In genomic region chr2:62687644-62688043, GRCh38 we compare ENCODE assay signal across 20 cellular contexts. TPM values are rescaled to one million over a fixed set of nuclear protein-coding genes. Genes with fewer than 3 reads are reported as not detected.
A peak's percentile ranks its signal among the peaks of the same experiment; 100 is the strongest.
DNase-seq lines count a peak whose midpoint lies in the region; ATAC-seq and TF ChIP-seq lines count a peak whose summit lies in the region.
"Had no signal": no experiment of that assay in that cellular context is flagged by ENCODE, and none has a peak within 500 bp of the region (broad histone marks: within the 10 kb centered on the region; RNA-seq: fewer than 3 reads in every experiment).

No MANE protein-coding gene starts in this region.

- no TSS peak for BruUV-seq in HCT116 (replicated peaks; lab: Mats Ljungman, UMichigan)

- no peaks in the 10 kb centered on the region for H3K79me2 ChIP-seq in HCT116 (ENCODE audit: insufficient read depth, low read length)

- H3K9ac ChIP-seq in HCT116 (ENCODE audit: low read length) (no peak overlapping the region), adipocyte (ENCODE audit: low read length) (no peak overlapping the region)

- DNase-seq in A172 (ENCODE audit: low spot score) (peak; percentile 19), HCT116 (ENCODE audit: low read depth, low spot score) (no peak), adipocyte (ENCODE audit: low read depth) (peak; percentile 48), iris pigment epithelial cell (ENCODE audit: low read depth) (peak; percentile 55), activated gamma-delta T cell treated with Interleukin-2 at 50 U/mL for 16 hours (no peak)
- no peak for DNase-seq in stimulated activated CD4-positive, alpha-beta T cell treated with anti-CD3 and anti-CD28 coated beads, Interleukin-4, amount 100 ng/mL, for 24 hours
- DNase-seq: 8988T; CD4-positive, alpha-beta memory T cell; DMS79; GF-D8; H9; NCI-H1417 treated with DMSO at 0.1 percent for 48 hours; NCI-H1930; NCI-H446; NCI-H69; SJCRH30; SW 1271 had no signal

- intact Hi-C loops in HCT116 (cut with micrococcal nuclease): no loop called here

- TF ChIP-seq RAD21 in HCT116 (IDR thresholded peaks at IDR 0.05; ENCODE audit: low read depth): no peak

- H3K4me2 ChIP-seq in HCT116 (ENCODE audit: low read length): no peak overlapping the region

- no peak for TF ChIP-seq CTCF in HCT116 (IDR thresholded peaks at IDR 0.05 in 2 of 3, conservative IDR thresholded peaks at IDR 0.05 in 1 of 3; ENCODE audit: borderline replicate concordance in 1 of 3, insufficient read depth in 1 of 3, low read depth in 2 of 3, low read length in 2 of 3)

- no peak overlapping the region for H3K27ac ChIP-seq in HCT116 (ENCODE audit: low read depth, low read length)
- H3K27ac ChIP-seq: RWPE1, SJCRH30 had no signal

- H3K36me3 ChIP-seq in HCT116 (ENCODE audit: control insufficient read depth in 1 of 2, insufficient read depth in 2 of 2, low read length in 2 of 2) (no peaks in the 10 kb centered on the region), adipocyte (ENCODE audit: control insufficient read depth, insufficient read depth, low read length, severe bottlenecking) (no peaks in the 10 kb centered on the region)
- H3K36me3 ChIP-seq: SJCRH30 had no signal

- H3K4me3 ChIP-seq in HCT116 (replicated peaks in 1 of 2; ENCODE audit: low read depth in 1 of 2, low read length in 2 of 2): no peak overlapping the region
- no peak overlapping the region for H3K4me3 ChIP-seq in adipocyte (ENCODE audit: low read length)
- H3K4me3 ChIP-seq: SJCRH30 had no signal

- RAD21 ChIA-PET in HCT116 (lab: Charles Lee; ENCODE audit: low non-redundant PET in 1 of 2, low total read pairs in 2 of 2, uncharacterized antibody in 2 of 2, unreplicated experiment in 2 of 2): no interaction called here

- H3K9me3 ChIP-seq in HCT116 (ENCODE audit: control insufficient read depth in 1 of 2, insufficient read depth in 1 of 2, low read depth in 1 of 2, low read length in 2 of 2): no peaks in the 10 kb centered on the region
- H3K9me3 ChIP-seq in adipocyte (ENCODE audit: control insufficient read depth, low read length): no peaks in the 10 kb centered on the region
- H3K9me3 ChIP-seq: SJCRH30 had no signal

- H3K9me2 ChIP-seq in HCT116 (ENCODE audit: insufficient read depth): no peaks in the 10 kb centered on the region

- CTCF ChIA-PET in HCT116 (lab: Charles Lee): no interaction called here

- peak overlapping the region; percentile 10 for H2AFZ ChIP-seq in HCT116 (ENCODE audit: low read depth, low read length, poor library complexity, severe bottlenecking)

- ATAC-seq in HCT116 (no peak), GM21786 (IDR thresholded peaks at IDR 0.05; ENCODE audit: unreplicated experiment) (no peak), HG02759 (IDR thresholded peaks at IDR 0.05; ENCODE audit: unreplicated experiment) (no peak)

- H4K20me1 ChIP-seq in HCT116 (ENCODE audit: insufficient read depth): no peaks in the 10 kb centered on the region

- no peak for TF ChIP-seq POLR2A in HCT116 (IDR thresholded peaks at IDR 0.05; ENCODE audit: borderline replicate concordance, extremely low read depth, insufficient read depth, insufficient read length)

- POLR2A ChIA-PET in HCT116 (lab: Charles Lee): no interaction called here

- H3K4me1 ChIP-seq in HCT116 (ENCODE audit: control insufficient read depth in 1 of 2, insufficient read depth in 2 of 2, low read length in 2 of 2): no peaks in the 10 kb centered on the region
- H3K4me1 ChIP-seq in adipocyte (ENCODE audit: control insufficient read depth, insufficient read depth, low read length): no peaks in the 10 kb centered on the region
- H3K4me1 ChIP-seq: SJCRH30 had no signal

- no peaks in the 10 kb centered on the region for H3K27me3 ChIP-seq in HCT116 (ENCODE audit: insufficient read depth, low read length)
- H3K27me3 ChIP-seq in adipocyte (replicated peaks; ENCODE audit: control insufficient read depth, insufficient read depth, low read length): no peaks in the 10 kb centered on the region
- H3K27me3 ChIP-seq: SJCRH30 had no signal

TF ChIP-seq in HCT116, 20 proteins besides CTCF, POLR2A, EP300 and RAD21:
- no peak for TF ChIP-seq JUND (IDR thresholded peaks at IDR 0.05)
- no peak for TF ChIP-seq ATF3 (IDR thresholded peaks at IDR 0.05)
- no peak for TF ChIP-seq ELF1 (IDR thresholded peaks at IDR 0.05; ENCODE audit: borderline replicate concordance, low read depth)
- TF ChIP-seq ZBTB33 (IDR thresholded peaks at IDR 0.05; ENCODE audit: extremely low read depth, insufficient replicate concordance, low read length): no peak
- no peak for TF ChIP-seq EZH2phosphoT487 (IDR thresholded peaks at IDR 0.05; ENCODE audit: borderline replicate concordance)
- TF ChIP-seq POLR2AphosphoS5 (IDR thresholded peaks at IDR 0.05; ENCODE audit: low read depth, low read length): no peak

RNA-seq across cellular contexts. Expression of gene EHBP1, which starts 17.9 kb away (rescaled TPM):
- 40.5 and 47.2 TPM in 2 replicates for total RNA-seq in A172 (2014; rRNA removed; shearing (Covaris generic))
- total RNA-seq in HCT116 (2021; ENCODE audit: unreplicated experiment): 89.9 TPM
- polyA plus RNA-seq in HCT116 (2012): 45.1 and 65.0 TPM in 2 replicates

Comparison
In these comparisons a context has a peak if more than half of its experiments do, and no peak if none do; other contexts are left out.
1. DNase-seq: peak in A172 (single experiment), adipocyte (single experiment) and iris pigment epithelial cell (single experiment); none in HCT116 (single experiment), activated gamma-delta T cell treated with Interleukin-2 at 50 U/mL for 16 hours (single experiment) and stimulated activated CD4-positive, alpha-beta T cell treated with anti-CD3 and anti-CD28 coated beads, Interleukin-4, amount 100 ng/mL, for 24 hours (single experiment).